8 cellular contexts compared by ENCODE assay signal in genomic region chr1:29197590-29197924, GRCh38. TPM values are rescaled to one million over a fixed set of nuclear protein-coding genes. Genes with fewer than 3 reads are reported as not detected.
DNase-seq lines count a peak whose midpoint lies in the region; ATAC-seq, FAIRE-seq and TF ChIP-seq lines count a peak whose summit lies in the region.

No MANE protein-coding gene starts in this region.

- ATAC-seq in HG03460 (IDR thresholded peaks at IDR 0.05; ENCODE audit: unreplicated experiment), result no peak
- ATAC-seq in HG02885 (IDR thresholded peaks at IDR 0.05; ENCODE audit: poor library complexity, unreplicated experiment), result no peak
- no peak for ATAC-seq in HG03135 (IDR thresholded peaks at IDR 0.05; ENCODE audit: unreplicated experiment)

- no peak for TF ChIP-seq POLR2A in GM12892 (IDR thresholded peaks at IDR 0.05; ENCODE audit: low read depth, low read length)

- DNase-seq in AG09319 (ENCODE audit: extremely low read depth, low read depth) (no peak), GM12892 (ENCODE audit: insufficient read length) (peak; percentile 29), NCI-H524 (lab: John Stamatoyannopoulos, UW) (peak; percentile 6 to 56), kidney epithelial cell (ENCODE audit: low read depth) (no peak)
- DNase-seq in activated naive CD4-positive, alpha-beta T cell treated with Interleukin-2 at 50 U/mL for 16 hours, result peak; percentile 7

- TF ChIP-seq CTCF in AG09319 (IDR thresholded peaks at IDR 0.05; ENCODE audit: low read depth, low read length) (peak; percentile 55), kidney epithelial cell (IDR thresholded peaks at IDR 0.05; ENCODE audit: insufficient read depth, low read length, poor library complexity, severe bottlenecking) (peak; percentile 57)

- H3K4me3 ChIP-seq in kidney epithelial cell (ENCODE audit: low read depth, low read length), result no peak overlapping the region

- H3K27me3 ChIP-seq in kidney epithelial cell (ENCODE audit: control insufficient read depth, insufficient read depth, low read length), result no peaks in the 10 kb centered on the region

- no peak for FAIRE-seq in GM12892 (lab: Jason Lieb, UNC)

- H3K36me3 ChIP-seq in kidney epithelial cell (ENCODE audit: control insufficient read depth, insufficient read depth, low read length), result peaks cover 4% of the 10 kb centered on the region

RNA-seq across cellular contexts. Expression of gene SRSF4, which starts 15.9 kb away (rescaled TPM):
- 62.8 TPM for polyA plus RNA-seq in GM12892 (2012; ENCODE audit: missing spikeins)
- 30.0 and 40.2 TPM in 2 replicates for total RNA-seq in kidney epithelial cell

RNA-seq across cellular contexts. Expression of gene MECR, which starts 33.2 kb away (rescaled TPM):
- 27.9 TPM for polyA plus RNA-seq in GM12892 (2012; ENCODE audit: missing spikeins)
- 23.6 and 30.5 TPM in 2 replicates for total RNA-seq in kidney epithelial cell

RNA-seq across cellular contexts. Expression of gene PTPRU, which starts 38.8 kb away (rescaled TPM):
- not detected for polyA plus RNA-seq in GM12892 (2012; ENCODE audit: missing spikeins)
- total RNA-seq in kidney epithelial cell, result 55.4 and 80.4 TPM in 2 replicates

Comparison
In these comparisons a context has a peak if more than half of its experiments do, and no peak if none do; other contexts are left out.
1. DNase-seq: peak in GM12892 (single experiment), NCI-H524 (2 of 2) and activated naive CD4-positive, alpha-beta T cell treated with Interleukin-2 at 50 U/mL for 16 hours (single experiment); none in AG09319 (single experiment) and kidney epithelial cell (single experiment).